In genomic region chr11:114066046-114066648, GRCh38 we compare ENCODE assay signal across 15 cellular contexts. TPM values are rescaled to one million over a fixed set of nuclear protein-coding genes. Genes with fewer than 3 reads are reported as not detected.
DNase-seq lines count a peak whose midpoint lies in the region; ATAC-seq and TF ChIP-seq lines count a peak whose summit lies in the region.
"Had no signal": no experiment of that assay in that cellular context is flagged by ENCODE, and none has a peak within 500 bp of the region (broad histone marks: within the 10 kb centered on the region; RNA-seq: fewer than 3 reads in every experiment).

No MANE protein-coding gene starts in this region.

- DNase-seq in activated T-cell treated with anti-CD3 and anti-CD28 coated beads, Interleukin-2, amount 50 U/mL, for 24 hours: no peak
- no peak for DNase-seq in activated T-cell treated with anti-CD3 and anti-CD28 coated beads for 4 hours
- peak; percentile 22 for DNase-seq in T-helper 22 cell (ENCODE audit: low read depth)
- peak; percentile 8 for DNase-seq in superior temporal gyrus (ENCODE audit: extremely low spot score)
- DNase-seq in AML-193 (lab: John Stamatoyannopoulos, UW): no peak
- DNase-seq in DMS153 treated with DMSO at 0.1 percent for 48 hours (lab: John Stamatoyannopoulos, UW; ENCODE audit: unreplicated experiment): no peak
- no peak for DNase-seq in MM.1S
- DNase-seq: ACHN; H9; head of caudate nucleus; NCI-H2081; SHP77; stimulated activated CD4-positive, alpha-beta T cell treated with anti-CD3 and anti-CD28 coated beads, Interleukin-4, amount 100 ng/mL, for 1 hour; stimulated activated naive CD4-positive, alpha-beta T cell had no signal

- H3K27ac ChIP-seq in gastroesophageal sphincter (peak overlapping the region in 2 of 4 donors; percentile 39 to 100), MM.1S (ENCODE audit: low read length) (no peak overlapping the region)

- no peaks in the 10 kb centered on the region for H4K20me1 ChIP-seq in MM.1S (ENCODE audit: insufficient read depth, low read length)

- peak overlapping the region; percentile 26 for H3K4me3 Mint-ChIP-seq in activated T-cell treated with anti-CD3 and anti-CD28 coated beads, Interleukin-2, amount 50 U/mL, for 24 hours
- H3K4me3 Mint-ChIP-seq: H9 had no signal

- peaks cover 2% of the 10 kb centered on the region for H3K36me3 Mint-ChIP-seq in activated T-cell treated with anti-CD3 and anti-CD28 coated beads, Interleukin-2, amount 50 U/mL, for 24 hours (ENCODE audit: low read depth)

- H3K4me3 ChIP-seq in gastroesophageal sphincter (peak overlapping the region; percentile 56 to 100), MM.1S (ENCODE audit: low read length) (no peak overlapping the region)

- peaks cover 7% of the 10 kb centered on the region for H3K4me1 Mint-ChIP-seq in activated T-cell treated with anti-CD3 and anti-CD28 coated beads, Interleukin-2, amount 50 U/mL, for 24 hours (ENCODE audit: low read depth)

- H3K9ac ChIP-seq in MM.1S (ENCODE audit: low read length): no peak overlapping the region

- 88 to 95% methylated on average over 4 to 10 of the region's 14 CpGs for WGBS in gastroesophageal sphincter (ENCODE audit: low coverage in 1 of 2), 2 donors

- H2AFZ ChIP-seq in MM.1S (ENCODE audit: low read length): no peak overlapping the region

- peak overlapping the region; percentile 88 for H3K27ac Mint-ChIP-seq in activated T-cell treated with anti-CD3 and anti-CD28 coated beads, Interleukin-2, amount 50 U/mL, for 24 hours
- H3K27ac Mint-ChIP-seq: H9 had no signal

- no peak overlapping the region for H3K4me2 ChIP-seq in MM.1S (ENCODE audit: low read depth, low read length)

- H3F3A ChIP-seq in MM.1S (ENCODE audit: insufficient read depth, low read length): no peaks in the 10 kb centered on the region

- TF ChIP-seq POLR2A in gastroesophageal sphincter (IDR thresholded peaks at IDR 0.05): no peak

- H3K36me3 ChIP-seq in gastroesophageal sphincter (peaks cover 0 to 86% of the 10 kb centered on the region in 2 donors), MM.1S (replicated peaks; ENCODE audit: insufficient read depth, low read length) (no peaks in the 10 kb centered on the region)

- H3K9me3 ChIP-seq in gastroesophageal sphincter (no peaks in the 10 kb centered on the region), MM.1S (replicated peaks; ENCODE audit: insufficient read depth, low read length) (no peaks in the 10 kb centered on the region)

- no peaks in the 10 kb centered on the region for H3K9me3 Mint-ChIP-seq in activated T-cell treated with anti-CD3 and anti-CD28 coated beads, Interleukin-2, amount 50 U/mL, for 24 hours
- H3K9me3 Mint-ChIP-seq: H9 had no signal

- ATAC-seq in gastroesophageal sphincter: no peak

- peaks cover 14% of the 10 kb centered on the region for H3K27me3 Mint-ChIP-seq in activated T-cell treated with anti-CD3 and anti-CD28 coated beads, Interleukin-2, amount 50 U/mL, for 24 hours

- H3K79me2 ChIP-seq in MM.1S (ENCODE audit: low read length): no peaks in the 10 kb centered on the region

- H3K9me2 ChIP-seq in MM.1S (replicated peaks; ENCODE audit: insufficient read depth, low read length): no peaks in the 10 kb centered on the region

- no peak for TF ChIP-seq EP300 in gastroesophageal sphincter (IDR thresholded peaks at IDR 0.05)

- TF ChIP-seq CTCF in gastroesophageal sphincter (IDR thresholded peaks at IDR 0.05) (no peak), MM.1S (IDR thresholded peaks at IDR 0.05; ENCODE audit: low read length) (no peak)

- H3K4me1 ChIP-seq in gastroesophageal sphincter (peaks cover 15 to 90% (median 51%) of the 10 kb centered on the region in 3 donors), MM.1S (ENCODE audit: low read length) (no peaks in the 10 kb centered on the region)

- H3K27me3 ChIP-seq in gastroesophageal sphincter (no peaks in the 10 kb centered on the region), MM.1S (replicated peaks; ENCODE audit: insufficient read depth, low read length) (peaks cover 19% of the 10 kb centered on the region; the same call in 1 of the 2 replicates)

RNA-seq across cellular contexts. Expression of gene ZBTB16, which starts 6.6 kb away (rescaled TPM):
- total RNA-seq in gastroesophageal sphincter: 100 to 1,000 TPM; 153 to 284 (median 232) TPM
- total RNA-seq: H9 had no signal

Comparison
In these comparisons a context has a peak if more than half of its experiments do, and no peak if none do; other contexts are left out.
1. DNase-seq: peak in T-helper 22 cell (single experiment) and superior temporal gyrus (single experiment); none in activated T-cell treated with anti-CD3 and anti-CD28 coated beads, Interleukin-2, amount 50 U/mL, for 24 hours (single experiment), activated T-cell treated with anti-CD3 and anti-CD28 coated beads for 4 hours (single experiment), AML-193 (0 of 2), DMS153 treated with DMSO at 0.1 percent for 48 hours (single experiment) and MM.1S (single experiment).